ENCODE assay signal across 13 cellular contexts in the genomic region with DNA sequence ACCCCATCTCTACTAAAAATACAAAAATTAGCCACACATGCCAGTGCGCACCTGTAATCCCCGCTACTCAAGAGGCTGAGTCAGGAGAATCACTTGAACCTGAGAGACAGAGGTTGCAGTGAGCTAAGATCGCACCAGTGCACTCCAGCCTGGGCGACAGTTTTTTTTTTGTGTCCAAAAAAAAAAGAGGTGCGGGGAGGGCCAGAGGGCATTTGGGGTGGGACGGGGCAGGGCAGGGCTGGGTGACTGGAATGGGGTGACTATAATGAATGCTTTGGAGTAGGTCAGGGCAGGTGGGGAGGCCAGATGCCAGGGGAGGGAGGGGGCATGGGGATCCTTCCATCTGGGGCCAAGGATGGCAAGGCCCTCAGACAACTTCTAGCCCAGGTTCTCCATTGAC. TPM values are rescaled to one million over a fixed set of nuclear protein-coding genes. Genes with fewer than 3 reads are reported as not detected.
DNase-seq lines count a peak whose midpoint lies in the region; ATAC-seq, FAIRE-seq and TF ChIP-seq lines count a peak whose summit lies in the region.
"Had no signal": no experiment of that assay in that cellular context is flagged by ENCODE, and none has a peak within 500 bp of the region (broad histone marks: within the 10 kb centered on the region; RNA-seq: fewer than 3 reads in every experiment).

No MANE protein-coding gene starts in this region.

- H3K9me3 Mint-ChIP-seq in Calu3 (ENCODE audit: low read depth, unreplicated experiment), result no peaks in the 10 kb centered on the region
- H3K9me3 Mint-ChIP-seq: CD8-positive, alpha-beta T cell had no signal

- no peak for FAIRE-seq in frontal cortex (lab: Jason Lieb, UNC)
- FAIRE-seq: H54, TTC549, urothelium cell line had no signal

- H3K36me3 ChIP-seq in adrenal gland (replicated peaks in 1 of 2) (no peaks in the 10 kb centered on the region), left lung (no peaks in the 10 kb centered on the region), skeletal muscle satellite cell (ENCODE audit: insufficient read depth, low read length) (peaks cover 8% of the 10 kb centered on the region)

- H3K9ac ChIP-seq in skeletal muscle satellite cell (ENCODE audit: low read depth, low read length), result peak overlapping the region; percentile 99

- no peaks in the 10 kb centered on the region for H3K27me3 Mint-ChIP-seq in Calu3 (ENCODE audit: unreplicated experiment)

- H3K27ac ChIP-seq in adrenal gland, result peak overlapping the region in 3 of 5 donors; percentile 95 to 98 (median 97)
- H3K27ac ChIP-seq in left lung, result peak overlapping the region; percentile 87 to 89

- peak overlapping the region; percentile 72 for H3K4me2 ChIP-seq in skeletal muscle satellite cell (ENCODE audit: low read length)

- H3K4me3 ChIP-seq in adrenal gland, result no peak overlapping the region
- H3K4me3 ChIP-seq in left lung, result no peak overlapping the region
- H3K4me3 ChIP-seq in skeletal muscle satellite cell (ENCODE audit: low read length), result peak overlapping the region; percentile 40

- peak; percentile 10 for ATAC-seq in left lung
- ATAC-seq: CD8-positive, alpha-beta T cell had no signal

- peak overlapping the region; percentile 90 for H3K27ac Mint-ChIP-seq in Calu3 (ENCODE audit: unreplicated experiment)
- H3K27ac Mint-ChIP-seq: CD8-positive, alpha-beta T cell had no signal

- DNase-seq in Calu3, result no peak
- no peak for DNase-seq in adrenal gland
- DNase-seq in left lung, result no peak
- DNase-seq in DMS 273 (lab: John Stamatoyannopoulos, UW; ENCODE audit: unreplicated experiment), result no peak
- no peak for DNase-seq in frontal cortex (ENCODE audit: low spot score in 2 of 2)
- DNase-seq in GM10266 (ENCODE audit: extremely low spot score), result no peak
- no peak for DNase-seq in NOMO-1 treated with DMSO at 0.1 percent for 48 hours (lab: John Stamatoyannopoulos, UW; ENCODE audit: unreplicated experiment)
- DNase-seq: CD8-positive, alpha-beta T cell; NCI-H2081 treated with DMSO at 0.1 percent for 48 hours had no signal

- 89 to 96% (median 94%) methylated on average over 6 of the region's 6 CpGs for WGBS in adrenal gland, 4 donors

- no peak overlapping the region for H3K4me3 Mint-ChIP-seq in Calu3 (ENCODE audit: low read depth, unreplicated experiment)
- H3K4me3 Mint-ChIP-seq: CD8-positive, alpha-beta T cell had no signal

- TF ChIP-seq CTCF in Calu3 (IDR thresholded peaks at IDR 0.05; ENCODE audit: unreplicated experiment) (no peak), adrenal gland (IDR thresholded peaks at IDR 0.05) (no peak), left lung (IDR thresholded peaks at IDR 0.05) (no peak), GM10266 (IDR thresholded peaks at IDR 0.05; ENCODE audit: control insufficient read depth, insufficient read depth, low read depth, missing control alignments) (no peak)

- intact Hi-C loops in Calu3 (cut with micrococcal nuclease; ENCODE audit: unreplicated experiment) (no loop called here), adrenal gland (cut with DNase I) (no loop called here), left lung (cut with DNase I) (no loop called here)

- peaks cover 36% of the 10 kb centered on the region for H3K4me1 Mint-ChIP-seq in Calu3 (ENCODE audit: low read depth, unreplicated experiment)

- H3K36me3 Mint-ChIP-seq in Calu3 (ENCODE audit: insufficient read depth, unreplicated experiment), result peaks cover 34% of the 10 kb centered on the region
- H3K36me3 Mint-ChIP-seq: CD8-positive, alpha-beta T cell had no signal

- TF ChIP-seq POLR2A in adrenal gland (IDR thresholded peaks at IDR 0.05), result no peak

- H3K9me3 ChIP-seq in adrenal gland (replicated peaks in 1 of 3) (no peaks in the 10 kb centered on the region), left lung (no peaks in the 10 kb centered on the region), skeletal muscle satellite cell (replicated peaks; ENCODE audit: low read length) (no peaks in the 10 kb centered on the region)

- CTCF ChIA-PET in Calu3 (lab: Charles Lee), result interaction anchor here (0.6 kb wide), 2 partner anchors 97 to 370 kb away, joined by 3 to 4 read pairs; no protein-coding TSS in a partner anchor

- peaks cover 45 to 46% of the 10 kb centered on the region in 2 donors for H3K4me1 ChIP-seq in adrenal gland (replicated peaks in 1 of 2)
- H3K4me1 ChIP-seq in left lung, result peaks cover 42 to 57% of the 10 kb centered on the region in 2 donors
- H3K4me1 ChIP-seq in skeletal muscle satellite cell (ENCODE audit: control insufficient read depth, insufficient read depth, low read length), result peaks cover 85% of the 10 kb centered on the region

- no TSS peak for BruUV-seq in Calu3 (replicated peaks; lab: Mats Ljungman, UMichigan)

- no peaks in the 10 kb centered on the region for H3K27me3 ChIP-seq in adrenal gland
- H3K27me3 ChIP-seq in left lung, result peaks cover 0 to 34% of the 10 kb centered on the region in 2 donors
- no peaks in the 10 kb centered on the region for H3K27me3 ChIP-seq in skeletal muscle satellite cell (ENCODE audit: control insufficient read depth, insufficient read depth, low read length)

RNA-seq across cellular contexts. Expression of a gene that starts 23.5 kb away (rescaled TPM):
- total RNA-seq in Calu3 (2022) (29.2 and 31.1 TPM in 2 replicates), adrenal gland (10 to 100 TPM; 19.7 to 41.3 (median 25.5) TPM), left lung (10 to 100 TPM; 20.8 to 28.3 TPM), frontal cortex (19.2 TPM)
- 10 to 100 TPM; 20.5 to 28.0 (median 27.8) TPM for polyA plus RNA-seq in adrenal gland
- total RNA-seq in skeletal muscle satellite cell (2012; rRNA removed), result 5.2 and 5.8 TPM in 2 replicates
